ENCODE assay signal across 25 cellular contexts in genomic region chr5:102119252-102119651, GRCh38.
"Had no signal": no experiment of that assay in that cellular context is flagged by ENCODE, and none has a peak within 500 bp of the region (broad histone marks: within the 10 kb centered on the region; RNA-seq: fewer than 3 reads in every experiment).

No MANE protein-coding gene starts in this region.

- ATAC-seq: activated CD8-positive, alpha-beta T cell treated with anti-CD3 and anti-CD28 coated beads for 36 hours; activated T-cell treated with anti-CD3 and anti-CD28 coated beads, Interleukin-2, amount 50 U/mL, for 72 hours; activated T-helper 17 cell treated with anti-CD3 and anti-CD28 coated beads, Interleukin-2, amount 50 U/mL, for 72 hours; Right ventricle myocardium inferior had no signal

- DNase-seq: activated CD4-positive, alpha-beta T cell treated with anti-CD3 and anti-CD28 coated beads for 1 hour; activated CD4-positive, alpha-beta T cell treated with anti-CD3 and anti-CD28 coated beads for 48 hours; activated CD4-positive, CD25-positive, alpha-beta regulatory T cell; activated CD8-positive, alpha-beta T cell treated with anti-CD3 and anti-CD28 coated beads for 36 hours; activated effector memory CD4-positive, alpha-beta T cell treated with anti-CD3 and anti-CD28 coated beads, Interleukin-2, amount 50 U/mL, for 16 hours; activated naive CD4-positive, alpha-beta T cell; activated naive CD8-positive, alpha-beta T cell treated with anti-CD3 and anti-CD28 coated beads, Interleukin-2, amount 10 ng/mL, durations not matched to agents 7 days and 5 days; activated T-cell treated with anti-CD3 and anti-CD28 coated beads, Interleukin-2, amount 50 U/mL, for 1 hour; activated T-cell treated with anti-CD3 and anti-CD28 coated beads, Interleukin-2, amount 50 U/mL, for 72 hours; amygdala; colonic mucosa; NCI-H1417; NCI-H146; NCI-H187; NCI-H2029 treated with DMSO at 0.1 percent for 48 hours; NCI-H345; NCI-H510A treated with DMSO at 0.1 percent for 48 hours; NCI-H526 treated with DMSO at 0.1 percent for 48 hours; NCI-H774; PC-9; SIG-M5; T1000; WERI-Rb-1 had no signal
